1 cellular context compared by ENCODE assay signal in the genomic region with DNA sequence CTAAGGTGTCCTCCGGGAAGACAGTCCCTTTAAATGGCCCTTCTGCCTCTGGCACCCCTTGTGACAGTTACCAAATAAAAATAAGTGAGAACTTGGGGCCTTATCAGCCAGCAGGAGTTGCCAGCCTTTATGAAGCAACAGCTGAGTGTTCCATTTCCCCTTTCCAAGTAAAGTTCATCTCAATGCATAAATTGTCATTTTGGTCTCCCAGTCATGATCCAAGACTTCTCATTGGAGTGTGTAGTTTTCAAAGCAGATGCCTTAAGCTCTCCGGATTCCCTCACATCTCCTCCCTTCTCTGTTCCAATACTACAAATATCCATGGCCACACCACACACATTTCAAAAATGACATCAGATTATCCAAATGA.
A peak's percentile ranks its signal among the peaks of the same experiment; 100 is the strongest.
TF ChIP-seq lines count a peak whose summit lies in the region.

No MANE protein-coding gene starts in this region.

TF ChIP-seq in HepG2, 621 proteins besides CTCF, POLR2A, EP300 and RAD21:
- TF ChIP-seq, protein P1, sequence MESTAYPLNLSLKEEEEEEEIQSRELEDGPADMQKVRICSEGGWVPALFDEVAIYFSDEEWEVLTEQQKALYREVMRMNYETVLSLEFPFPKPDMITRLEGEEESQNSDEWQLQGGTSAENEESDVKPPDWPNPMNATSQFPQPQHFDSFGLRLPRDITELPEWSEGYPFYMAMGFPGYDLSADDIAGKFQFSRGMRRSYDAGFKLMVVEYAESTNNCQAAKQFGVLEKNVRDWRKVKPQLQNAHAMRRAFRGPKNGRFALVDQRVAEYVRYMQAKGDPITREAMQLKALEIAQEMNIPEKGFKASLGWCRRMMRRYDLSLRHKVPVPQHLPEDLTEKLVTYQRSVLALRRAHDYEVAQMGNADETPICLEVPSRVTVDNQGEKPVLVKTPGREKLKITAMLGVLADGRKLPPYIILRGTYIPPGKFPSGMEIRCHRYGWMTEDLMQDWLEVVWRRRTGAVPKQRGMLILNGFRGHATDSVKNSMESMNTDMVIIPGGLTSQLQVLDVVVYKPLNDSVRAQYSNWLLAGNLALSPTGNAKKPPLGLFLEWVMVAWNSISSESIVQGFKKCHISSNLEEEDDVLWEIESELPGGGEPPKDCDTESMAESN (CRISPR knock-in tag; conservative IDR thresholded peaks at IDR 0.05), result no peak
- TF ChIP-seq, protein P2, sequence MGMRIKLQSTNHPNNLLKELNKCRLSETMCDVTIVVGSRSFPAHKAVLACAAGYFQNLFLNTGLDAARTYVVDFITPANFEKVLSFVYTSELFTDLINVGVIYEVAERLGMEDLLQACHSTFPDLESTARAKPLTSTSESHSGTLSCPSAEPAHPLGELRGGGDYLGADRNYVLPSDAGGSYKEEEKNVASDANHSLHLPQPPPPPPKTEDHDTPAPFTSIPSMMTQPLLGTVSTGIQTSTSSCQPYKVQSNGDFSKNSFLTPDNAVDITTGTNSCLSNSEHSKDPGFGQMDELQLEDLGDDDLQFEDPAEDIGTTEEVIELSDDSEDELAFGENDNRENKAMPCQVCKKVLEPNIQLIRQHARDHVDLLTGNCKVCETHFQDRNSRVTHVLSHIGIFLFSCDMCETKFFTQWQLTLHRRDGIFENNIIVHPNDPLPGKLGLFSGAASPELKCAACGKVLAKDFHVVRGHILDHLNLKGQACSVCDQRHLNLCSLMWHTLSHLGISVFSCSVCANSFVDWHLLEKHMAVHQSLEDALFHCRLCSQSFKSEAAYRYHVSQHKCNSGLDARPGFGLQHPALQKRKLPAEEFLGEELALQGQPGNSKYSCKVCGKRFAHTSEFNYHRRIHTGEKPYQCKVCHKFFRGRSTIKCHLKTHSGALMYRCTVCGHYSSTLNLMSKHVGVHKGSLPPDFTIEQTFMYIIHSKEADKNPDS (CRISPR knock-in tag; IDR thresholded peaks at IDR 0.05), result no peak
- 0 out of 2 replicates have a peak, but pooled peaks have one; percentile 9 for TF ChIP-seq POLR2AphosphoS5 (IDR thresholded peaks at IDR 0.05; ENCODE audit: low read depth, low read length)
TF ChIP-seq in HepG2: peak in this region for 1.
